Comparison of ENCODE assay signal across 24 cellular contexts in the genomic region with DNA sequence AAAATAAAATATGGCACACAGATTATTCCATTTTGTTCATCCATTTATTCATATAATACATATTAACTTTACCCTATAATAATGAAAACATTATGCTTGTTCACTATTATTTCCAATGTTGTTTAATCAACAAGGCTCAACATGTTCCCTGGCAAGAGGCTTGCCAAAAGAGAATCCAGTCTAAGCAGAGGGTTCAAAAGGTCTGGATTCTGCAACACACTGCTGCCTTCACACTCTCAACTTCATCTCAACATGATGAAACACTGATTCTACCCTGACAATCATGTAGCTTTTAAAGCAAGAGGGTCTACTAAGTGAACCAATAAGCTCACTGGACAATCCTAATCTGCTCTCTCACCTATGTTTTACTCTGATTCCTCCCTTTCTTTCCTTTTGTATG.
"Had no signal": no experiment of that assay in that cellular context is flagged by ENCODE, and none has a peak within 500 bp of the region (broad histone marks: within the 10 kb centered on the region; RNA-seq: fewer than 3 reads in every experiment).

No MANE protein-coding gene starts in this region.

- H3K36me3 ChIP-seq: thoracic aorta, upper lobe of left lung had no signal

- ATAC-seq: activated CD4-positive, alpha-beta T cell treated with anti-CD3 and anti-CD28 coated beads for 36 hours; activated T-helper 17 cell treated with anti-CD3 and anti-CD28 coated beads, Interleukin-2, amount 50 U/mL, for 72 hours; left ventricle myocardium superior; mucosa of descending colon had no signal

- H3K4me3 ChIP-seq: cardiac muscle cell, hepatocyte, mucosa of descending colon, thoracic aorta, upper lobe of left lung had no signal

- FAIRE-seq: endometrium had no signal

- H2AFZ ChIP-seq: hepatocyte had no signal

- H3K27me3 ChIP-seq: cardiac muscle cell, hepatocyte, upper lobe of left lung had no signal

- H3K27ac ChIP-seq: cardiac muscle cell, hepatocyte, thoracic aorta, upper lobe of left lung had no signal

- H3K4me1 ChIP-seq: upper lobe of left lung had no signal

- H3K4me2 ChIP-seq: hepatocyte had no signal

- H3K9me3 ChIP-seq: mucosa of descending colon, thoracic aorta, upper lobe of left lung had no signal

- DNase-seq: activated B cell treated with CpG ODN at 0.5 μM for 24 hours; activated CD4-positive, alpha-beta T cell treated with anti-CD3 and anti-CD28 coated beads for 36 hours; activated CD4-positive, alpha-beta T cell treated with anti-CD3 and anti-CD28 coated beads, Interleukin-2, amount 50 U/mL, for 4 hours; activated CD8-positive, alpha-beta memory T cell treated with anti-CD3 and anti-CD28 coated beads for 24 hours; activated CD8-positive, alpha-beta memory T cell treated with anti-CD3 and anti-CD28 coated beads, Interleukin-2, amount 50 U/mL, for 4 hours; activated T-cell treated with anti-CD3 and anti-CD28 coated beads, Interleukin-2, amount 50 U/mL, for 24 hours; amniotic stem cell; effector CD4-positive, alpha-beta T cell; erythroblast; foreskin melanocyte; immature natural killer cell; left ventricle myocardium superior; mucosa of descending colon; occipital lobe; posterior cingulate gyrus; stimulated activated CD4-positive, alpha-beta T cell treated with anti-CD3 and anti-CD28 coated beads, Interleukin-4, amount 100 ng/mL, for 24 hours; stimulated activated naive CD4-positive, alpha-beta T cell treated with Interleukin-2 at 50 U/mL for 16 hours; T1000; upper lobe of left lung had no signal
